Comparison of ENCODE assay signal across 11 cellular contexts in the genomic region with DNA sequence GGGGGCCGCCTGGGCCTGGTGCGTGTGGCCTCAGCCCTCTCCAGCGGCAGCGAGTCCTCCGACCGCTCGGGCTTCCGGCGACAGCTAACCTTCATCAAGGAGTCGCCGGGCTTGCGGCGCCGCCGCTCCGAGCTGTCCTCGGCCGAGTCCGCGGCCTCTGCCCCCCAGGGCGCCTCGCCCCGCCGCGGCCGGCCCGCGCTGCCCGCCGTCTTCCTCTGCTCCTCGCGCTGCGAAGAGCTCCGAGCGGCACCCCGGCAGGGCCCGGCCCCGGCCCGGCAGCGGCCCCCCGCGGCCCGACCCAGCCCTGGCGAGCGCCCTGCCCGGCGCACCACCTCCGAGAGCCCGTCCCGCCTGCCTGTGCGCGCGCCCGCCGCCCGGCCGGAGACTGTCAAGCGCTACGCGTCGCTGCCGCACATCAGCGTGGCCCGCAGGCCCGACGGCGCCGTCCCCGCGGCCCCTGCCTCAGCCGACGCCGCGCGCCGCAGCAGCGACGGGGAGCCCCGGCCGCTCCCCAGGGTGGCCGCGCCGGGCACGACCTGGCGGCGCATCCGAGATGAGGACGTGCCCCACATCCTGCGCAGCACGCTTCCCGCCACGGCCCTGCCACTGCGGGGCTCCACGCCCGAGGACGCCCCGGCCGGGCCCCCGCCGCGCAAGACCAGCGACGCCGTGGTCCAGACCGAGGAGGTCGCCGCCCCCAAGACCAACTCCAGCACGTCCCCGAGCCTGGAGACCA. TPM values are rescaled to one million over a fixed set of nuclear protein-coding genes. Genes with fewer than 3 reads are reported as not detected.
A peak's percentile ranks its signal among the peaks of the same experiment; 100 is the strongest.
DNase-seq lines count a peak whose midpoint lies in the region; ATAC-seq, FAIRE-seq and TF ChIP-seq lines count a peak whose summit lies in the region.
"Had no signal": no experiment of that assay in that cellular context is flagged by ENCODE, and none has a peak within 500 bp of the region (broad histone marks: within the 10 kb centered on the region; RNA-seq: fewer than 3 reads in every experiment).

No MANE protein-coding gene starts in this region.

- H3K36me3 ChIP-seq in ACC112 (ENCODE audit: insufficient read depth, low read length) (no peaks in the 10 kb centered on the region), HUES48 (ENCODE audit: control insufficient read depth, insufficient read depth, low read length) (no peaks in the 10 kb centered on the region), mucosa of descending colon (ENCODE audit: low read depth) (no peaks in the 10 kb centered on the region)

- no peak for ATAC-seq in mucosa of descending colon
- no peak for ATAC-seq in HG03108 (IDR thresholded peaks at IDR 0.05; ENCODE audit: unreplicated experiment)

- BruUV-seq in MCF 10A (replicated peaks; lab: Mats Ljungman, UMichigan) = no TSS peak

- peaks cover 2% of the 10 kb centered on the region for H3K4me1 ChIP-seq in ACC112 (ENCODE audit: control insufficient read depth, insufficient read depth, low read length, unreplicated experiment)
- peaks cover 8% of the 10 kb centered on the region for H3K4me1 ChIP-seq in HUES48 (ENCODE audit: control insufficient read depth, insufficient read depth, low read length)
- peaks cover 54% of the 10 kb centered on the region for H3K4me1 ChIP-seq in mucosa of descending colon (ENCODE audit: low read depth)

- FAIRE-seq in GM12892 (lab: Jason Lieb, UNC) = no peak
- FAIRE-seq: frontal cortex had no signal

- POLR2A ChIA-PET in MCF 10A (lab: Yijun Ruan, JAX) = no interaction called here

- no peak overlapping the region for H3K9ac ChIP-seq in HUES48 (ENCODE audit: low read depth, low read length)
- H3K9ac ChIP-seq: SK-N-SH had no signal

- DNase-seq in MCF 10A (ENCODE audit: unreplicated experiment) = no peak
- DNase-seq in mucosa of descending colon = peak in 2 of 3 donors; percentile 39 to 41
- no peak for DNase-seq in GM12892 (ENCODE audit: insufficient read length)
- DNase-seq in NCI-H2029 treated with DMSO at 0.1 percent for 48 hours (lab: John Stamatoyannopoulos, UW) = no peak
- no peak for DNase-seq in dermis blood vessel endothelial cell
- DNase-seq: DND-41, SK-N-SH had no signal

- peaks cover 8% of the 10 kb centered on the region for H3K79me2 ChIP-seq in ACC112 (ENCODE audit: control insufficient read depth, insufficient read depth, low read length, unreplicated experiment)

- intact Hi-C loops in MCF 10A (cut with micrococcal nuclease) (no loop called here), mucosa of descending colon (cut with DNase I, micrococcal nuclease) (no loop called here)

- no peak overlapping the region for H3K27ac Mint-ChIP-seq in MCF 10A (ENCODE audit: low read depth, unreplicated experiment)

- H3K27me3 ChIP-seq in ACC112 (ENCODE audit: insufficient read depth, low read length) = no peaks in the 10 kb centered on the region
- H3K27me3 ChIP-seq in HUES48 (ENCODE audit: control insufficient read depth, insufficient read depth, low read length) = peaks cover 89% of the 10 kb centered on the region

- no peak overlapping the region for H3K27ac ChIP-seq in ACC112 (ENCODE audit: low read depth, low read length)
- H3K27ac ChIP-seq in HUES48 (ENCODE audit: low read depth, low read length) = no peak overlapping the region

- H3K9me3 ChIP-seq in HUES48 (ENCODE audit: control insufficient read depth, insufficient read depth, low read length) (no peaks in the 10 kb centered on the region), mucosa of descending colon (no peaks in the 10 kb centered on the region)
- H3K9me3 ChIP-seq: SK-N-SH had no signal

- H3K27me3 Mint-ChIP-seq in MCF 10A (ENCODE audit: insufficient read depth, unreplicated experiment) = no peaks in the 10 kb centered on the region

- H3K9me3 Mint-ChIP-seq in MCF 10A (ENCODE audit: unreplicated experiment) = no peaks in the 10 kb centered on the region

- H3K36me3 Mint-ChIP-seq in MCF 10A (ENCODE audit: insufficient read depth, unreplicated experiment) = peaks cover 20% of the 10 kb centered on the region

- H2AFZ ChIP-seq in ACC112 (ENCODE audit: low read length, unreplicated experiment) = no peak overlapping the region

- H3K4me1 Mint-ChIP-seq in MCF 10A (ENCODE audit: insufficient read depth, unreplicated experiment) = no peaks in the 10 kb centered on the region

- TF ChIP-seq CTCF in MCF 10A (IDR thresholded peaks at IDR 0.05; ENCODE audit: unreplicated experiment) (no peak), mucosa of descending colon (IDR thresholded peaks at IDR 0.05) (no peak)

- H3K4me3 Mint-ChIP-seq in MCF 10A (ENCODE audit: unreplicated experiment) = peak overlapping the region; percentile 48

- no peak for TF ChIP-seq POLR2A in GM12892 (IDR thresholded peaks at IDR 0.05; ENCODE audit: low read depth, low read length)

- CTCF ChIA-PET in MCF 10A (lab: Yijun Ruan, JAX) = no interaction called here

- H3K4me3 ChIP-seq in ACC112 (ENCODE audit: low read depth, low read length) (peak overlapping the region; percentile 81), HUES48 (ENCODE audit: low read depth, low read length) (peak overlapping the region; percentile 26; the same call in 1 of the 2 replicates), mucosa of descending colon (no peak overlapping the region)

RNA-seq across cellular contexts. Expression of gene C19orf25, which starts 9.6 kb away (rescaled TPM):
- 36.3 and 40.5 TPM in 2 replicates for total RNA-seq in MCF 10A (2022)
- total RNA-seq in mucosa of descending colon = 10 to 100 TPM; 36.7 to 48.9 (median 38.1) TPM
- 11.2 TPM for polyA plus RNA-seq in GM12892 (2012; ENCODE audit: missing spikeins)
- total RNA-seq in dermis blood vessel endothelial cell = 22.0 and 28.1 TPM in 2 replicates

RNA-seq across cellular contexts. Expression of gene APC2, which starts 19.4 kb away (rescaled TPM):
- total RNA-seq in MCF 10A (2022) (0.15 and 0.23 TPM in 2 replicates), mucosa of descending colon (1 to 10 TPM in 1 of 3 donors, under 1 TPM in 2; 0.23 to 5.9 (median 0.24) TPM), dermis blood vessel endothelial cell (0.23 and 0.34 TPM in 2 replicates)
- 0.23 TPM for polyA plus RNA-seq in GM12892 (2012; ENCODE audit: missing spikeins)

RNA-seq across cellular contexts. Expression of gene PCSK4, which starts 20.8 kb away (rescaled TPM):
- total RNA-seq in MCF 10A (2022) = 3.4 and 3.7 TPM in 2 replicates
- 1 to 10 TPM; 3.3 to 7.5 (median 4.9) TPM for total RNA-seq in mucosa of descending colon
- 1.00 TPM for polyA plus RNA-seq in GM12892 (2012; ENCODE audit: missing spikeins)
- 0.68 and 1.1 TPM in 2 replicates for total RNA-seq in dermis blood vessel endothelial cell

RNA-seq across cellular contexts. Expression of gene REEP6, which starts 21.6 kb away (rescaled TPM):
- 3.8 TPM in 2 replicates for total RNA-seq in MCF 10A (2022)
- 1 to 10 TPM; 2.0 to 5.1 (median 4.5) TPM for total RNA-seq in mucosa of descending colon
- 0.45 TPM for polyA plus RNA-seq in GM12892 (2012; ENCODE audit: missing spikeins)
- 0.34 and 1.0 TPM in 2 replicates for total RNA-seq in dermis blood vessel endothelial cell

RNA-seq across cellular contexts. Expression of gene RPS15, which starts 31.2 kb away (rescaled TPM):
- total RNA-seq in MCF 10A (2022) (1,168 and 1,243 TPM in 2 replicates), mucosa of descending colon (100 to 1,000 TPM; 748 to 897 (median 892) TPM), dermis blood vessel endothelial cell (380 and 637 TPM in 2 replicates)
- polyA plus RNA-seq in GM12892 (2012; ENCODE audit: missing spikeins) = 1,490 TPM

Comparison
In these comparisons a context has a peak if more than half of its experiments do, and no peak if none do; other contexts are left out.
1. DNase-seq: peak in mucosa of descending colon (2 of 3); none in MCF 10A (single experiment), GM12892 (single experiment), NCI-H2029 treated with DMSO at 0.1 percent for 48 hours (single experiment) and dermis blood vessel endothelial cell (single experiment).